In genomic region chr18:51614033-51614432, GRCh38 we compare ENCODE assay signal across 13 cellular contexts.
DNase-seq lines count a peak whose midpoint lies in the region; ATAC-seq and TF ChIP-seq lines count a peak whose summit lies in the region.
"Had no signal": no experiment of that assay in that cellular context is flagged by ENCODE, and none has a peak within 500 bp of the region (broad histone marks: within the 10 kb centered on the region; RNA-seq: fewer than 3 reads in every experiment).

No MANE protein-coding gene starts in this region.

- H3K79me1 ChIP-seq in mesendoderm (ENCODE audit: low read length) = no peaks in the 10 kb centered on the region

- H4K8ac ChIP-seq in mesendoderm (ENCODE audit: low read depth, low read length) = no peak overlapping the region

- H3K4me2 ChIP-seq in mesendoderm (ENCODE audit: low read length) = no peak overlapping the region

- WGBS in mesendoderm (ENCODE audit: extremely low coverage, insufficient coverage, low lambda C conversion rate) = no CpG with 5 or more reads among the region's 5 CpGs
- 48 to 58% methylated on average over 3 to 5 of the region's 5 CpGs for WGBS in transverse colon (ENCODE audit: low coverage in 1 of 2), 2 donors

- H3K4me1 ChIP-seq in mesendoderm (ENCODE audit: control insufficient read depth, low read depth, low read length) (peaks cover 7% of the 10 kb centered on the region), transverse colon (no peaks in the 10 kb centered on the region)

- H4K5ac ChIP-seq in mesendoderm (ENCODE audit: low read length) = no peak overlapping the region

- no peak overlapping the region for H2BK15ac ChIP-seq in mesendoderm (replicated peaks; ENCODE audit: low read depth)

- no peaks in the 10 kb centered on the region for H3K36me3 ChIP-seq in mesendoderm (ENCODE audit: control insufficient read depth, insufficient read depth, low read length)
- H3K36me3 ChIP-seq in transverse colon = no peaks in the 10 kb centered on the region

- in situ Hi-C loops in transverse colon (cut with MboI; ENCODE audit: low pct_ligation_motif_present in 1 of 4, low pct_unique_long_range_greater_than_20kb in 1 of 4, low sequenced_read_pairs in 3 of 4) = no loop called here

- H3K79me2 ChIP-seq in mesendoderm (ENCODE audit: control insufficient read depth, insufficient read depth, low read length) = no peaks in the 10 kb centered on the region

- peak overlapping the region; percentile 94 for H3K18ac ChIP-seq in mesendoderm (ENCODE audit: low read length)

- H3K4ac ChIP-seq in mesendoderm (ENCODE audit: low read depth, low read length) = no peak overlapping the region

- H3K4me3 ChIP-seq in mesendoderm (ENCODE audit: low read length) (no peak overlapping the region), transverse colon (no peak overlapping the region)

- no peak for TF ChIP-seq POLR2A in transverse colon (IDR thresholded peaks at IDR 0.05)

- ATAC-seq in HG03108 (IDR thresholded peaks at IDR 0.05; ENCODE audit: unreplicated experiment) (no peak), HG03457 (IDR thresholded peaks at IDR 0.05; ENCODE audit: unreplicated experiment) (no peak), HG03520 (IDR thresholded peaks at IDR 0.05; ENCODE audit: unreplicated experiment) (no peak)

- no peak overlapping the region for H3K23ac ChIP-seq in mesendoderm (ENCODE audit: low read length)

- peak overlapping the region; percentile 18 for H3K27ac ChIP-seq in epithelial cell of prostate
- peak overlapping the region; percentile 67 for H3K27ac ChIP-seq in mesendoderm (ENCODE audit: low read depth, low read length)
- H3K27ac ChIP-seq in transverse colon = no peak overlapping the region
- H3K27ac ChIP-seq: C4-2B had no signal

- no peaks in the 10 kb centered on the region for H3K27me3 ChIP-seq in mesendoderm (ENCODE audit: insufficient read depth, low read length, poor library complexity)
- H3K27me3 ChIP-seq in transverse colon = no peaks in the 10 kb centered on the region

- no peak for TF ChIP-seq CTCF in transverse colon (IDR thresholded peaks at IDR 0.05)

- H3K56ac ChIP-seq in mesendoderm (ENCODE audit: low read length) = no peak overlapping the region

- H2AK5ac ChIP-seq in mesendoderm (ENCODE audit: low read length) = no peak overlapping the region

- intact Hi-C loops in transverse colon (cut with DNase I; ENCODE audit: low total_unique reads) = no loop called here

- H3K9me3 ChIP-seq in transverse colon = no peaks in the 10 kb centered on the region

- peak overlapping the region; percentile 50 for H2BK120ac ChIP-seq in mesendoderm (ENCODE audit: low read depth, low read length)

- TF ChIP-seq EP300 in transverse colon (IDR thresholded peaks at IDR 0.05; ENCODE audit: low read depth) = no peak

- H2BK5ac ChIP-seq in mesendoderm (ENCODE audit: low read length) = no peak overlapping the region

- no peak overlapping the region for H3K9ac ChIP-seq in mesendoderm (ENCODE audit: low read length)

- DNase-seq in ELF-1 (ENCODE audit: low read depth, low spot score) (peak; percentile 70), RPMI7951 (ENCODE audit: low read depth) (peak; percentile 80), epithelial cell of prostate (ENCODE audit: low read depth, low spot score) (peak; percentile 84), mesendoderm (peak; percentile 95), transverse colon (no peak)
- DNase-seq: activated CD8-positive, alpha-beta memory T cell treated with anti-CD3 and anti-CD28 coated beads, Interleukin-2, amount 50 U/mL, for 4 hours; effector CD8-positive, alpha-beta T cell; stimulated activated CD4-positive, alpha-beta T cell treated with anti-CD3 and anti-CD28 coated beads, Interleukin-4, amount 100 ng/mL, for 24 hours; stimulated activated naive CD4-positive, alpha-beta T cell treated with Interleukin-2 at 50 U/mL for 16 hours had no signal

Comparison
In these comparisons a context has a peak if more than half of its experiments do, and no peak if none do; other contexts are left out.
1. H3K27ac ChIP-seq: peak in epithelial cell of prostate (single experiment) and mesendoderm (single experiment); none in transverse colon (0 of 4).